ENCODE assay signal across 35 cellular contexts in genomic region chr12:58099476-58099875, GRCh38.
"Had no signal": no experiment of that assay in that cellular context is flagged by ENCODE, and none has a peak within 500 bp of the region (broad histone marks: within the 10 kb centered on the region; RNA-seq: fewer than 3 reads in every experiment).

No MANE protein-coding gene starts in this region.

- H3K27me3 Mint-ChIP-seq: activated CD4-positive, alpha-beta T cell treated with anti-CD3 and anti-CD28 coated beads, Interleukin-2, amount 10 ng/mL, durations not matched to agents 24 days and 14 days; dendritic cell treated with granulocyte-macrophage colony-stimulating factor and Interleukin-4, amounts not matched to agents 40 ng/mL and 50 ng/mL, for 4 days had no signal

- H3K9me3 Mint-ChIP-seq: activated CD4-positive, alpha-beta memory T cell treated with anti-CD3 and anti-CD28 coated beads for 36 hours; activated CD4-positive, alpha-beta T cell treated with anti-CD3 and anti-CD28 coated beads, Interleukin-2, amount 10 ng/mL, durations not matched to agents 24 days and 14 days; activated naive CD4-positive, alpha-beta T cell treated with anti-CD3 and anti-CD28 coated beads for 36 hours; activated naive CD8-positive, alpha-beta T cell treated with anti-CD3 and anti-CD28 coated beads for 36 hours; activated T-cell treated with anti-CD3 and anti-CD28 coated beads, Interleukin-2, amount 50 U/mL, for 24 hours; dendritic cell treated with granulocyte-macrophage colony-stimulating factor and Interleukin-4, amounts not matched to agents 40 ng/mL and 50 ng/mL, for 4 days; T-helper 2 cell treated with Interferon-gamma antibody and Interleukin-4, amounts not matched to agents 5 μg/mL and 100 μg/mL, for 36 hours had no signal

- H3K36me3 ChIP-seq: adrenal gland, cardiac muscle cell, heart left ventricle had no signal

- H3K27me3 ChIP-seq: adrenal gland, body of pancreas, cardiac muscle cell, heart left ventricle had no signal

- ATAC-seq: activated CD4-positive, alpha-beta T cell treated with anti-CD3 and anti-CD28 coated beads for 36 hours; activated CD8-positive, alpha-beta T cell treated with anti-CD3 and anti-CD28 coated beads, Interleukin-2, amount 10 ng/mL, durations not matched to agents 7 days and 5 days; activated T-cell treated with anti-CD3 and anti-CD28 coated beads, Interleukin-2, amount 50 U/mL, for 72 hours; body of pancreas; esophagus mucosa; T-helper 17 cell had no signal

- H3K9me3 ChIP-seq: adrenal gland, body of pancreas had no signal

- H3K4me3 Mint-ChIP-seq: activated CD4-positive, alpha-beta memory T cell treated with anti-CD3 and anti-CD28 coated beads for 36 hours; activated CD4-positive, alpha-beta T cell treated with anti-CD3 and anti-CD28 coated beads for 36 hours; activated CD4-positive, alpha-beta T cell treated with anti-CD3 and anti-CD28 coated beads, Interleukin-2, amount 10 ng/mL, durations not matched to agents 24 days and 14 days; activated CD8-positive, alpha-beta T cell treated with anti-CD3 and anti-CD28 coated beads, Interleukin-2, amount 10 ng/mL, durations not matched to agents 7 days and 5 days; activated naive CD4-positive, alpha-beta T cell treated with anti-CD3 and anti-CD28 coated beads for 36 hours; activated naive CD4-positive, alpha-beta T cell treated with anti-CD3 and anti-CD28 coated beads, Interleukin-2, amount 50 U/mL, for 24 hours; activated naive CD8-positive, alpha-beta T cell treated with anti-CD3 and anti-CD28 coated beads for 36 hours; activated naive CD8-positive, alpha-beta T cell treated with anti-CD3 and anti-CD28 coated beads, Interleukin-2, amount 50 U/mL, for 24 hours; activated T-cell treated with anti-CD3 and anti-CD28 coated beads, Interleukin-2, amount 50 U/mL, for 24 hours; activated T-cell treated with anti-CD3 and anti-CD28 coated beads, Interleukin-2, amount 50 U/mL, for 72 hours; dendritic cell treated with granulocyte-macrophage colony-stimulating factor and Interleukin-4, amounts not matched to agents 40 ng/mL and 50 ng/mL, for 4 days; endodermal cell; T-helper 17 cell; T-helper 2 cell treated with Interferon-gamma antibody and Interleukin-4, amounts not matched to agents 5 μg/mL and 100 μg/mL, for 36 hours had no signal

- H3K4me1 ChIP-seq: adrenal gland had no signal

- H3K4me3 ChIP-seq: adrenal gland, body of pancreas, cardiac muscle cell, coronary artery, dorsolateral prefrontal cortex, heart left ventricle had no signal

- H3K4me1 Mint-ChIP-seq: activated CD4-positive, alpha-beta T cell treated with anti-CD3 and anti-CD28 coated beads for 36 hours; activated CD4-positive, alpha-beta T cell treated with anti-CD3 and anti-CD28 coated beads, Interleukin-2, amount 10 ng/mL, durations not matched to agents 24 days and 14 days; activated naive CD4-positive, alpha-beta T cell treated with anti-CD3 and anti-CD28 coated beads, Interleukin-2, amount 50 U/mL, for 24 hours; activated naive CD8-positive, alpha-beta T cell treated with anti-CD3 and anti-CD28 coated beads for 36 hours; activated naive CD8-positive, alpha-beta T cell treated with anti-CD3 and anti-CD28 coated beads, Interleukin-2, amount 50 U/mL, for 24 hours; endodermal cell; T-helper 17 cell had no signal

- DNase-seq: activated CD4-positive, alpha-beta memory T cell treated with anti-CD3 and anti-CD28 coated beads for 36 hours; activated CD4-positive, alpha-beta T cell treated with anti-CD3 and anti-CD28 coated beads for 36 hours; activated CD4-positive, CD25-positive, alpha-beta regulatory T cell; activated CD4-positive, CD25-positive, alpha-beta regulatory T cell treated with anti-CD3 and anti-CD28 coated beads, Interleukin-2, amount 50 U/mL, for 72 hours; activated CD8-positive, alpha-beta memory T cell treated with anti-CD3 and anti-CD28 coated beads, Interleukin-2, amount 50 U/mL, for 48 hours; activated CD8-positive, alpha-beta T cell treated with anti-CD3 and anti-CD28 coated beads, Interleukin-2, amount 10 ng/mL, durations not matched to agents 7 days and 5 days; activated effector memory CD4-positive, alpha-beta T cell treated with anti-CD3 and anti-CD28 coated beads, Interleukin-2, amount 50 U/mL, for 16 hours; activated naive CD4-positive, alpha-beta T cell treated with anti-CD3 and anti-CD28 coated beads for 36 hours; activated naive CD8-positive, alpha-beta T cell treated with anti-CD3 and anti-CD28 coated beads for 36 hours; activated naive CD8-positive, alpha-beta T cell treated with anti-CD3 and anti-CD28 coated beads, Interleukin-2, amount 50 U/mL, for 24 hours; activated T-cell treated with anti-CD3 and anti-CD28 coated beads for 4 hours; activated T-cell treated with anti-CD3 and anti-CD28 coated beads, Interleukin-2, amount 50 U/mL, for 24 hours; activated T-cell treated with anti-CD3 and anti-CD28 coated beads, Interleukin-2, amount 50 U/mL, for 72 hours; adrenal gland; amygdala; aorta; body of pancreas; central memory CD4-positive, alpha-beta T cell; cerebellar nuclear complex; dorsolateral prefrontal cortex; effector memory CD4-positive, alpha-beta T cell; endodermal cell; foreskin fibroblast; glutamatergic neuron; heart left ventricle; T-helper 1 cell; T-helper 17 cell; T1000 had no signal

- H3K27ac ChIP-seq: adrenal gland, body of pancreas, cardiac muscle cell, coronary artery, dorsolateral prefrontal cortex, heart left ventricle had no signal

- H3K27ac Mint-ChIP-seq: activated CD4-positive, alpha-beta memory T cell treated with anti-CD3 and anti-CD28 coated beads for 36 hours; activated CD4-positive, alpha-beta T cell treated with anti-CD3 and anti-CD28 coated beads for 36 hours; activated CD4-positive, alpha-beta T cell treated with anti-CD3 and anti-CD28 coated beads, Interleukin-2, amount 10 ng/mL, durations not matched to agents 24 days and 14 days; activated CD8-positive, alpha-beta T cell treated with anti-CD3 and anti-CD28 coated beads, Interleukin-2, amount 10 ng/mL, durations not matched to agents 7 days and 5 days; activated naive CD4-positive, alpha-beta T cell treated with anti-CD3 and anti-CD28 coated beads for 36 hours; activated naive CD4-positive, alpha-beta T cell treated with anti-CD3 and anti-CD28 coated beads, Interleukin-2, amount 50 U/mL, for 24 hours; activated naive CD8-positive, alpha-beta T cell treated with anti-CD3 and anti-CD28 coated beads for 36 hours; activated naive CD8-positive, alpha-beta T cell treated with anti-CD3 and anti-CD28 coated beads, Interleukin-2, amount 50 U/mL, for 24 hours; activated T-cell treated with anti-CD3 and anti-CD28 coated beads, Interleukin-2, amount 50 U/mL, for 24 hours; activated T-cell treated with anti-CD3 and anti-CD28 coated beads, Interleukin-2, amount 50 U/mL, for 72 hours; dendritic cell treated with granulocyte-macrophage colony-stimulating factor and Interleukin-4, amounts not matched to agents 40 ng/mL and 50 ng/mL, for 4 days; endodermal cell; T-helper 17 cell; T-helper 2 cell treated with Interferon-gamma antibody and Interleukin-4, amounts not matched to agents 5 μg/mL and 100 μg/mL, for 36 hours had no signal

- H3K36me3 Mint-ChIP-seq: activated CD4-positive, alpha-beta memory T cell treated with anti-CD3 and anti-CD28 coated beads for 36 hours; activated naive CD8-positive, alpha-beta T cell treated with anti-CD3 and anti-CD28 coated beads for 36 hours had no signal
